ENCODE assay signal across 8 cellular contexts in genomic region chr10:79241990-79242619, GRCh38.
DNase-seq lines count a peak whose midpoint lies in the region; ATAC-seq and TF ChIP-seq lines count a peak whose summit lies in the region.

No MANE protein-coding gene starts in this region.

- H3K79me1 ChIP-seq in mesendoderm (ENCODE audit: low read length): peaks cover 29% of the 10 kb centered on the region

- H3K9ac ChIP-seq in mesendoderm (ENCODE audit: low read length): peak overlapping the region; percentile 71

- peaks cover 72% of the 10 kb centered on the region for H3K27me3 Mint-ChIP-seq in WTC11 (ENCODE audit: low read depth)

- POLR2A ChIA-PET in WTC11 (lab: Charles Lee): interaction anchor here (0.6 to 1.0 kb wide), 4 partner anchors 11 to 203 kb away, joined by 3 to 6 read pairs (median 3); no protein-coding TSS in a partner anchor

- H4K5ac ChIP-seq in mesendoderm (ENCODE audit: low read length): no peak overlapping the region

- H3K4me3 Mint-ChIP-seq in WTC11: peak overlapping the region; percentile 65

- H3K79me2 ChIP-seq in mesendoderm (ENCODE audit: control insufficient read depth, insufficient read depth, low read length): peaks cover 14% of the 10 kb centered on the region

- H3K18ac ChIP-seq in mesendoderm (ENCODE audit: low read length): peak overlapping the region; percentile 56

- H3K27ac Mint-ChIP-seq in WTC11: no peak overlapping the region

- peak overlapping the region; percentile 64 for H3K4me2 ChIP-seq in mesendoderm (ENCODE audit: low read length)

- no peaks in the 10 kb centered on the region for H3K9me3 Mint-ChIP-seq in WTC11

- DNase-seq in NK-92 treated with Interleukin-12 subunit alpha and Interleukin-12 subunit beta, amount 100 ng/mL, for 24 hours (lab: John Stamatoyannopoulos, UW): peak; percentile 61
- DNase-seq in NK-92 (lab: John Stamatoyannopoulos, UW; ENCODE audit: unreplicated experiment) (no peak), HPDE6-E6E7 (ENCODE audit: extremely low spot score) (peak; percentile 69), WTC11 (ENCODE audit: low spot score) (peak; percentile 54), ecto neural progenitor cell (ENCODE audit: low spot score) (peak; percentile 79), mesendoderm (peak; percentile 81)
- peak; percentile 16 for DNase-seq in stimulated activated naive CD4-positive, alpha-beta T cell treated with Interleukin-2 at 50 U/mL for 16 hours (lab: John Stamatoyannopoulos, UW)
- no peak for DNase-seq in central memory CD4-positive, alpha-beta T cell

- H2BK5ac ChIP-seq in mesendoderm (ENCODE audit: low read length): no peak overlapping the region

- H3K4ac ChIP-seq in mesendoderm (ENCODE audit: low read depth, low read length): peak overlapping the region; percentile 10

- H3K23ac ChIP-seq in mesendoderm (ENCODE audit: low read length): no peak overlapping the region

- H3K4me3 ChIP-seq in mesendoderm (ENCODE audit: low read length): no peak overlapping the region

- ATAC-seq in WTC11: peak; percentile 10

- H3K27me3 ChIP-seq in mesendoderm (ENCODE audit: insufficient read depth, low read length, poor library complexity): no peaks in the 10 kb centered on the region

- H2AK5ac ChIP-seq in mesendoderm (ENCODE audit: low read length): no peak overlapping the region

- peak overlapping the region; percentile 90 for H3K56ac ChIP-seq in mesendoderm (ENCODE audit: low read length)

- no peak overlapping the region for H2BK120ac ChIP-seq in mesendoderm (ENCODE audit: low read depth, low read length)

- WGBS in mesendoderm (ENCODE audit: extremely low coverage, insufficient coverage, low lambda C conversion rate): no CpG with 5 or more reads among the region's 36 CpGs

- H4K8ac ChIP-seq in mesendoderm (ENCODE audit: low read depth, low read length): no peak overlapping the region

- H3K4me1 Mint-ChIP-seq in WTC11: peaks cover 53% of the 10 kb centered on the region

- peak overlapping the region; percentile 51 for H3K27ac ChIP-seq in mesendoderm (ENCODE audit: low read depth, low read length)

- no peak for TF ChIP-seq CTCF in WTC11 (IDR thresholded peaks at IDR 0.05)

- no peak overlapping the region for H2BK15ac ChIP-seq in mesendoderm (replicated peaks; ENCODE audit: low read depth)

- H3K36me3 Mint-ChIP-seq in WTC11: no peaks in the 10 kb centered on the region

- peaks cover 29% of the 10 kb centered on the region for H3K4me1 ChIP-seq in mesendoderm (ENCODE audit: control insufficient read depth, low read depth, low read length)

- no peaks in the 10 kb centered on the region for H3K36me3 ChIP-seq in mesendoderm (ENCODE audit: control insufficient read depth, insufficient read depth, low read length)

- CTCF ChIA-PET in WTC11 (lab: Charles Lee): interaction anchor here (0.6 to 4.0 kb wide), 7 partner anchors 13 to 254 kb away, joined by 3 to 18 read pairs (median 3); no protein-coding TSS in a partner anchor

TF ChIP-seq in WTC11, 78 proteins besides CTCF, POLR2A, EP300 and RAD21:
- TF ChIP-seq, protein P1, sequence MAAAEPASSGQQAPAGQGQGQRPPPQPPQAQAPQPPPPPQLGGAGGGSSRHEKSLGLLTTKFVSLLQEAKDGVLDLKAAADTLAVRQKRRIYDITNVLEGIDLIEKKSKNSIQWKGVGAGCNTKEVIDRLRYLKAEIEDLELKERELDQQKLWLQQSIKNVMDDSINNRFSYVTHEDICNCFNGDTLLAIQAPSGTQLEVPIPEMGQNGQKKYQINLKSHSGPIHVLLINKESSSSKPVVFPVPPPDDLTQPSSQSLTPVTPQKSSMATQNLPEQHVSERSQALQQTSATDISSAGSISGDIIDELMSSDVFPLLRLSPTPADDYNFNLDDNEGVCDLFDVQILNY (CRISPR knock-in tag; IDR thresholded peaks at IDR 0.05): no peak
- TF ChIP-seq, protein P2, sequence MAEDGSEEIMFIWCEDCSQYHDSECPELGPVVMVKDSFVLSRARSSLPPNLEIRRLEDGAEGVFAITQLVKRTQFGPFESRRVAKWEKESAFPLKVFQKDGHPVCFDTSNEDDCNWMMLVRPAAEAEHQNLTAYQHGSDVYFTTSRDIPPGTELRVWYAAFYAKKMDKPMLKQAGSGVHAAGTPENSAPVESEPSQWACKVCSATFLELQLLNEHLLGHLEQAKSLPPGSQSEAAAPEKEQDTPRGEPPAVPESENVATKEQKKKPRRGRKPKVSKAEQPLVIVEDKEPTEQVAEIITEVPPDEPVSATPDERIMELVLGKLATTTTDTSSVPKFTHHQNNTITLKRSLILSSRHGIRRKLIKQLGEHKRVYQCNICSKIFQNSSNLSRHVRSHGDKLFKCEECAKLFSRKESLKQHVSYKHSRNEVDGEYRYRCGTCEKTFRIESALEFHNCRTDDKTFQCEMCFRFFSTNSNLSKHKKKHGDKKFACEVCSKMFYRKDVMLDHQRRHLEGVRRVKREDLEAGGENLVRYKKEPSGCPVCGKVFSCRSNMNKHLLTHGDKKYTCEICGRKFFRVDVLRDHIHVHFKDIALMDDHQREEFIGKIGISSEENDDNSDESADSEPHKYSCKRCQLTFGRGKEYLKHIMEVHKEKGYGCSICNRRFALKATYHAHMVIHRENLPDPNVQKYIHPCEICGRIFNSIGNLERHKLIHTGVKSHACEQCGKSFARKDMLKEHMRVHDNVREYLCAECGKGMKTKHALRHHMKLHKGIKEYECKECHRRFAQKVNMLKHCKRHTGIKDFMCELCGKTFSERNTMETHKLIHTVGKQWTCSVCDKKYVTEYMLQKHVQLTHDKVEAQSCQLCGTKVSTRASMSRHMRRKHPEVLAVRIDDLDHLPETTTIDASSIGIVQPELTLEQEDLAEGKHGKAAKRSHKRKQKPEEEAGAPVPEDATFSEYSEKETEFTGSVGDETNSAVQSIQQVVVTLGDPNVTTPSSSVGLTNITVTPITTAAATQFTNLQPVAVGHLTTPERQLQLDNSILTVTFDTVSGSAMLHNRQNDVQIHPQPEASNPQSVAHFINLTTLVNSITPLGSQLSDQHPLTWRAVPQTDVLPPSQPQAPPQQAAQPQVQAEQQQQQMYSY (CRISPR knock-in tag; IDR thresholded peaks at IDR 0.05): 0 out of 2 replicates have a peak, but pooled peaks have one; percentile 48

Comparison
In these comparisons a context has a peak if more than half of its experiments do, and no peak if none do; other contexts are left out.
1. DNase-seq: peak in NK-92 treated with Interleukin-12 subunit alpha and Interleukin-12 subunit beta, amount 100 ng/mL, for 24 hours (single experiment), HPDE6-E6E7 (single experiment), WTC11 (single experiment), ecto neural progenitor cell (single experiment), mesendoderm (single experiment) and stimulated activated naive CD4-positive, alpha-beta T cell treated with Interleukin-2 at 50 U/mL for 16 hours (single experiment); none in NK-92 (single experiment) and central memory CD4-positive, alpha-beta T cell (single experiment).